Comparison of ENCODE assay signal across 27 cellular contexts in genomic region chr2:1766400-1766799, GRCh38. TPM values are rescaled to one million over a fixed set of nuclear protein-coding genes. Genes with fewer than 3 reads are reported as not detected.
DNase-seq lines count a peak whose midpoint lies in the region; ATAC-seq and TF ChIP-seq lines count a peak whose summit lies in the region.
"Had no signal": no experiment of that assay in that cellular context is flagged by ENCODE, and none has a peak within 500 bp of the region (broad histone marks: within the 10 kb centered on the region; RNA-seq: fewer than 3 reads in every experiment).

No MANE protein-coding gene starts in this region.

- H3K27ac Mint-ChIP-seq in stimulated activated naive CD8-positive, alpha-beta T cell treated with anti-CD3 and anti-CD28 coated beads, Interleukin-15, amount 100 ng/mL, for 72 hours = no peak overlapping the region
- H3K27ac Mint-ChIP-seq: activated naive CD4-positive, alpha-beta T cell treated with anti-CD3 and anti-CD28 coated beads, Interleukin-2, amount 10 ng/mL, durations not matched to agents 7 days and 5 days; memory B cell had no signal

- POLR2A ChIA-PET in OCI-LY7 (lab: Charles Lee) = no interaction called here

- no TSS peak for BruUV-seq in OCI-LY7 (replicated peaks; lab: Mats Ljungman, UMichigan)

- H3K36me3 ChIP-seq in mesendoderm (ENCODE audit: control insufficient read depth, insufficient read depth, low read length) (no peaks in the 10 kb centered on the region), OCI-LY7 (ENCODE audit: insufficient read depth, low read length) (no peaks in the 10 kb centered on the region)
- H3K36me3 ChIP-seq: uterus had no signal

- no peak overlapping the region for H4K5ac ChIP-seq in mesendoderm (ENCODE audit: low read length)

- no peak overlapping the region for H2AFZ ChIP-seq in OCI-LY7 (ENCODE audit: low read length)
- H2AFZ ChIP-seq: PC-9 had no signal

- peak; percentile 4 for TF ChIP-seq CTCF in astrocyte of the cerebellum (IDR thresholded peaks at IDR 0.05; ENCODE audit: low read depth, low read length, missing control alignments)
- TF ChIP-seq CTCF in OCI-LY7 (conservative IDR thresholded peaks at IDR 0.05; ENCODE audit: low read length) = no peak

- H3K9me3 Mint-ChIP-seq in stimulated activated naive CD8-positive, alpha-beta T cell treated with anti-CD3 and anti-CD28 coated beads, Interleukin-15, amount 100 ng/mL, for 72 hours = peaks cover 4 to 5% of the 10 kb centered on the region in 2 donors
- H3K9me3 Mint-ChIP-seq in activated T-cell treated with anti-CD3 and anti-CD28 coated beads, Interleukin-2, amount 50 U/mL, for 4 hours = no peaks in the 10 kb centered on the region
- H3K9me3 Mint-ChIP-seq: activated naive CD4-positive, alpha-beta T cell treated with anti-CD3 and anti-CD28 coated beads, Interleukin-2, amount 10 ng/mL, durations not matched to agents 7 days and 5 days had no signal

- no peaks in the 10 kb centered on the region for H3K4me1 Mint-ChIP-seq in stimulated activated naive CD8-positive, alpha-beta T cell treated with anti-CD3 and anti-CD28 coated beads, Interleukin-15, amount 100 ng/mL, for 72 hours
- no peaks in the 10 kb centered on the region for H3K4me1 Mint-ChIP-seq in activated T-cell treated with anti-CD3 and anti-CD28 coated beads, Interleukin-2, amount 50 U/mL, for 4 hours (ENCODE audit: low read depth)
- H3K4me1 Mint-ChIP-seq: activated naive CD4-positive, alpha-beta T cell treated with anti-CD3 and anti-CD28 coated beads, Interleukin-2, amount 10 ng/mL, durations not matched to agents 7 days and 5 days; memory B cell had no signal

- DNase-seq in stimulated activated naive CD8-positive, alpha-beta T cell treated with anti-CD3 and anti-CD28 coated beads, Interleukin-15, amount 100 ng/mL, for 72 hours = no peak
- no peak for DNase-seq in stimulated activated naive CD8-positive, alpha-beta T cell treated with anti-CD3 and anti-CD28 coated beads, Interleukin-15, Interleukin-2, amounts not matched to agents 100 U/mL and 50 U/mL, for 24 hours
- DNase-seq in astrocyte of the cerebellum (ENCODE audit: low read depth) (no peak), mesendoderm (peak; percentile 70), OCI-LY7 (ENCODE audit: low spot score) (no peak)
- DNase-seq in activated CD4-positive, alpha-beta T cell treated with anti-CD3 and anti-CD28 coated beads, Interleukin-2, amount 50 U/mL, for 48 hours = no peak
- DNase-seq in activated T-cell treated with anti-CD3 and anti-CD28 coated beads, Interleukin-2, amount 50 U/mL, for 4 hours = no peak
- DNase-seq: activated CD8-positive, alpha-beta memory T cell treated with anti-CD3 and anti-CD28 coated beads for 24 hours; activated naive CD4-positive, alpha-beta T cell treated with anti-CD3 and anti-CD28 coated beads, Interleukin-2, amount 10 ng/mL, durations not matched to agents 7 days and 5 days; activated T-cell treated with anti-CD3 and anti-CD28 coated beads, Interleukin-2, amount 50 U/mL, for 1 hour; anterior cingulate cortex; C1 segment of cervical spinal cord; Caco-2; central memory CD4-positive, alpha-beta T cell; dermis blood vessel endothelial cell; DMS79; Karpas-422; NCI-H1048; NCI-H187 treated with DMSO at 0.1 percent for 48 hours; NCI-H2227 treated with DMSO at 0.1 percent for 48 hours; NCI-H748 treated with DMSO at 0.1 percent for 48 hours; SHP77 treated with DMSO at 0.1 percent for 48 hours; uterus had no signal

- H3K4ac ChIP-seq in mesendoderm (ENCODE audit: low read depth, low read length) = no peak overlapping the region

- peaks cover 24% of the 10 kb centered on the region for H3K27me3 Mint-ChIP-seq in stimulated activated naive CD8-positive, alpha-beta T cell treated with anti-CD3 and anti-CD28 coated beads, Interleukin-15, amount 100 ng/mL, for 72 hours
- peaks cover 2% of the 10 kb centered on the region for H3K27me3 Mint-ChIP-seq in activated T-cell treated with anti-CD3 and anti-CD28 coated beads, Interleukin-2, amount 50 U/mL, for 4 hours (ENCODE audit: low read depth)
- H3K27me3 Mint-ChIP-seq: activated naive CD4-positive, alpha-beta T cell treated with anti-CD3 and anti-CD28 coated beads, Interleukin-2, amount 10 ng/mL, durations not matched to agents 7 days and 5 days had no signal

- intact Hi-C loops in OCI-LY7 (cut with micrococcal nuclease; ENCODE audit: unreplicated experiment) = no loop called here

- H2AK5ac ChIP-seq in mesendoderm (ENCODE audit: low read length) = no peak overlapping the region

- no peak overlapping the region for H2BK15ac ChIP-seq in mesendoderm (replicated peaks; ENCODE audit: low read depth)

- CTCF ChIA-PET in OCI-LY7 (lab: Charles Lee; ENCODE audit: unreplicated experiment) = no interaction called here

- no CpG with 5 or more reads among the region's 7 CpGs for WGBS in mesendoderm (ENCODE audit: extremely low coverage, insufficient coverage, low lambda C conversion rate)

- H3K4me3 ChIP-seq in astrocyte of the cerebellum (ENCODE audit: low read depth, low read length) (no peak overlapping the region), mesendoderm (ENCODE audit: low read length) (no peak overlapping the region), OCI-LY7 (ENCODE audit: low read depth, low read length, poor library complexity, severe bottlenecking) (no peak overlapping the region)
- H3K4me3 ChIP-seq: PC-9, skin epidermis, uterus had no signal

- no peaks in the 10 kb centered on the region for H4K20me1 ChIP-seq in OCI-LY7 (ENCODE audit: insufficient read depth, low read length)

- H3K27me3 ChIP-seq in mesendoderm (ENCODE audit: insufficient read depth, low read length, poor library complexity) = no peaks in the 10 kb centered on the region
- H3K27me3 ChIP-seq: uterus had no signal

- H3K4me2 ChIP-seq in mesendoderm (ENCODE audit: low read length) = no peak overlapping the region
- no peak overlapping the region for H3K4me2 ChIP-seq in OCI-LY7 (ENCODE audit: low read length)
- H3K4me2 ChIP-seq: PC-9 had no signal

- in situ Hi-C loops in astrocyte of the cerebellum (cut with HindIII; ENCODE audit: low sequenced_read_pairs) = no loop called here

- no peak overlapping the region for H4K8ac ChIP-seq in mesendoderm (ENCODE audit: low read depth, low read length)

- H3K79me1 ChIP-seq in mesendoderm (ENCODE audit: low read length) = no peaks in the 10 kb centered on the region

- H3K56ac ChIP-seq in mesendoderm (ENCODE audit: low read length) = no peak overlapping the region

- H3K4me1 ChIP-seq in mesendoderm (ENCODE audit: control insufficient read depth, low read depth, low read length) = no peaks in the 10 kb centered on the region
- no peaks in the 10 kb centered on the region for H3K4me1 ChIP-seq in OCI-LY7 (ENCODE audit: insufficient read depth, low read length, poor library complexity, severe bottlenecking)
- H3K4me1 ChIP-seq: uterus had no signal

- H3K9ac ChIP-seq in mesendoderm (ENCODE audit: low read length) = no peak overlapping the region

- ATAC-seq in stimulated activated naive CD8-positive, alpha-beta T cell treated with anti-CD3 and anti-CD28 coated beads, Interleukin-15, amount 100 ng/mL, for 72 hours = peak; percentile 15
- no peak for ATAC-seq in stimulated activated naive CD8-positive, alpha-beta T cell treated with anti-CD3 and anti-CD28 coated beads, Interleukin-15, Interleukin-2, amounts not matched to agents 100 U/mL and 50 U/mL, for 24 hours
- no peak for ATAC-seq in HG02852 (IDR thresholded peaks at IDR 0.05; ENCODE audit: unreplicated experiment)
- no peak for ATAC-seq in activated T-cell treated with anti-CD3 and anti-CD28 coated beads, Interleukin-2, amount 50 U/mL, for 4 hours

- no peaks in the 10 kb centered on the region for H3K36me3 Mint-ChIP-seq in activated T-cell treated with anti-CD3 and anti-CD28 coated beads, Interleukin-2, amount 50 U/mL, for 4 hours (ENCODE audit: insufficient read depth)
- H3K36me3 Mint-ChIP-seq: activated naive CD4-positive, alpha-beta T cell treated with anti-CD3 and anti-CD28 coated beads, Interleukin-2, amount 10 ng/mL, durations not matched to agents 7 days and 5 days; memory B cell had no signal

- H2BK120ac ChIP-seq in mesendoderm (ENCODE audit: low read depth, low read length) = no peak overlapping the region

- no peaks in the 10 kb centered on the region for H3K9me2 ChIP-seq in OCI-LY7 (ENCODE audit: insufficient read depth, low read length)

- no peak overlapping the region for H2BK5ac ChIP-seq in mesendoderm (ENCODE audit: low read length)

- H3K27ac ChIP-seq in mesendoderm (ENCODE audit: low read depth, low read length) (no peak overlapping the region), OCI-LY7 (ENCODE audit: low read depth, low read length, poor library complexity, severe bottlenecking) (no peak overlapping the region)
- H3K27ac ChIP-seq: PC-9, skin epidermis, uterus had no signal

- no peak overlapping the region for H3K18ac ChIP-seq in mesendoderm (ENCODE audit: low read length)

- H3K23ac ChIP-seq in mesendoderm (ENCODE audit: low read length) = no peak overlapping the region

- H3K4me3 Mint-ChIP-seq in stimulated activated naive CD8-positive, alpha-beta T cell treated with anti-CD3 and anti-CD28 coated beads, Interleukin-15, amount 100 ng/mL, for 72 hours = no peak overlapping the region
- no peak overlapping the region for H3K4me3 Mint-ChIP-seq in activated T-cell treated with anti-CD3 and anti-CD28 coated beads, Interleukin-2, amount 50 U/mL, for 4 hours
- H3K4me3 Mint-ChIP-seq: activated naive CD4-positive, alpha-beta T cell treated with anti-CD3 and anti-CD28 coated beads, Interleukin-2, amount 10 ng/mL, durations not matched to agents 7 days and 5 days; memory B cell had no signal

- H3K9me3 ChIP-seq in OCI-LY7 (ENCODE audit: low read length) = no peaks in the 10 kb centered on the region
- H3K9me3 ChIP-seq: Caco-2, uterus had no signal

- no peaks in the 10 kb centered on the region for H3K79me2 ChIP-seq in mesendoderm (ENCODE audit: control insufficient read depth, insufficient read depth, low read length)
- H3K79me2 ChIP-seq in OCI-LY7 (ENCODE audit: insufficient read depth, low read depth, low read length) = no peaks in the 10 kb centered on the region

RNA-seq across cellular contexts. Expression of gene PXDN, which starts 22.1 kb away (rescaled TPM):
- 60.4 TPM for polyA plus RNA-seq in mesendoderm (2013, experiment 1 of 2)
- polyA plus RNA-seq in mesendoderm (2013, experiment 2 of 2) = 60.8 TPM
- total RNA-seq in OCI-LY7 (2014; rRNA removed; shearing (Covaris generic)) = not detected in 2 replicates
- not detected in 2 replicates for total RNA-seq in OCI-LY7 (2022)
- 1 to 10 TPM in 2 of 3 donors, under 1 TPM in 1; 0.76 to 1.2 (median 1.2) TPM for total RNA-seq in activated T-cell treated with anti-CD3 and anti-CD28 coated beads, Interleukin-2, amount 50 U/mL, for 4 hours
